Comparison of ENCODE assay signal across 10 cellular contexts in the genomic region with DNA sequence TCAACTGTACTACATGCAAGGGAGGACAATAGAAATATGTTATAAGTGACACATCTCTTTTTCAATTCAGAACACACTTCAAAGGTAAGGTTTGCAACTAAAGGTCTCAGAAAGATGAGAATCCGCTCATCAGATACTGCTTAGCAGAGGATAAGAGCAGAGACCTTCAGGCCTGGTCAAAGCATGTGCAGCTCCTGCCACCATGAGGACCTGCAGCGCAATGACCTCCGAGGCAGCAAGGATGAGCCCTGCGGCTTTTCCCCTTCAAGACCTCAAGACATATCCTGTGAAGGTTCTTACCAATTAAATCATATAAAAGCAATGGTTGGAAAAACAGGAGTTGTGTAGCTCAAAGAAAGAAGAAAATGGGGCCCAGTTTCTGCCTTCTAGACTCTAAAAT.
A peak's percentile ranks its signal among the peaks of the same experiment; 100 is the strongest.
DNase-seq lines count a peak whose midpoint lies in the region; TF ChIP-seq lines count a peak whose summit lies in the region.
"Had no signal": no experiment of that assay in that cellular context is flagged by ENCODE, and none has a peak within 500 bp of the region (broad histone marks: within the 10 kb centered on the region; RNA-seq: fewer than 3 reads in every experiment).

No MANE protein-coding gene starts in this region.

- H3K27ac ChIP-seq in smooth muscle cell (ENCODE audit: low read depth): no peak overlapping the region
- H3K27ac ChIP-seq: heart right ventricle had no signal

- H3K9me3 ChIP-seq in smooth muscle cell (replicated peaks; ENCODE audit: low read depth): no peaks in the 10 kb centered on the region

- no peak overlapping the region for H3K4me3 ChIP-seq in smooth muscle cell
- H3K4me3 ChIP-seq: heart right ventricle had no signal

- no peaks in the 10 kb centered on the region for H3K4me1 ChIP-seq in smooth muscle cell (ENCODE audit: low read depth)
- H3K4me1 ChIP-seq: heart right ventricle had no signal

- DNase-seq in NCI-H748 (lab: John Stamatoyannopoulos, UW; ENCODE audit: unreplicated experiment) (peak; percentile 11), NCI-H748 treated with DMSO at 0.1 percent for 48 hours (lab: John Stamatoyannopoulos, UW) (no peak), M059J (ENCODE audit: low read depth) (peak; percentile 1), astrocyte of the hippocampus (ENCODE audit: low read depth, low spot score) (peak; percentile 12), smooth muscle cell (lab: John Stamatoyannopoulos, UW; ENCODE audit: unreplicated experiment) (no peak), NCI-H345 (lab: John Stamatoyannopoulos, UW) (no peak), NCI-H524 treated with DMSO at 0.1 percent for 48 hours (lab: John Stamatoyannopoulos, UW) (no peak), NCI-H187 (lab: John Stamatoyannopoulos, UW) (no peak)
- DNase-seq: heart right ventricle, T-helper 17 cell had no signal

- peak; percentile 27 for TF ChIP-seq CTCF in smooth muscle cell (IDR thresholded peaks at IDR 0.05; ENCODE audit: borderline replicate concordance, insufficient read depth, poor library complexity, severe bottlenecking)

- no peaks in the 10 kb centered on the region for H3K36me3 ChIP-seq in smooth muscle cell (ENCODE audit: low read depth)
- H3K36me3 ChIP-seq: heart right ventricle had no signal

- H2AFZ ChIP-seq in smooth muscle cell (ENCODE audit: low read depth): no peak overlapping the region

- 69% methylated on average over 4 of the region's 4 CpGs for WGBS in smooth muscle cell (ENCODE audit: low lambda C conversion rate)

- H3K79me2 ChIP-seq in smooth muscle cell (ENCODE audit: low read depth): no peaks in the 10 kb centered on the region

- no peak overlapping the region for H3K9ac ChIP-seq in smooth muscle cell (ENCODE audit: low read depth)

- no peak overlapping the region for H3K4me2 ChIP-seq in smooth muscle cell

- no peaks in the 10 kb centered on the region for H3K27me3 ChIP-seq in smooth muscle cell (ENCODE audit: low read depth)

- H4K20me1 ChIP-seq in smooth muscle cell (ENCODE audit: low read depth): no peaks in the 10 kb centered on the region

- H3F3A ChIP-seq in smooth muscle cell (ENCODE audit: low read depth): no peaks in the 10 kb centered on the region

Comparison
In these comparisons a context has a peak if more than half of its experiments do, and no peak if none do; other contexts are left out.
1. DNase-seq: peak in NCI-H748 (single experiment), M059J (single experiment) and astrocyte of the hippocampus (single experiment); none in NCI-H748 treated with DMSO at 0.1 percent for 48 hours (single experiment), smooth muscle cell (single experiment), NCI-H345 (single experiment), NCI-H524 treated with DMSO at 0.1 percent for 48 hours (single experiment) and NCI-H187 (0 of 2).